In the genomic region with DNA sequence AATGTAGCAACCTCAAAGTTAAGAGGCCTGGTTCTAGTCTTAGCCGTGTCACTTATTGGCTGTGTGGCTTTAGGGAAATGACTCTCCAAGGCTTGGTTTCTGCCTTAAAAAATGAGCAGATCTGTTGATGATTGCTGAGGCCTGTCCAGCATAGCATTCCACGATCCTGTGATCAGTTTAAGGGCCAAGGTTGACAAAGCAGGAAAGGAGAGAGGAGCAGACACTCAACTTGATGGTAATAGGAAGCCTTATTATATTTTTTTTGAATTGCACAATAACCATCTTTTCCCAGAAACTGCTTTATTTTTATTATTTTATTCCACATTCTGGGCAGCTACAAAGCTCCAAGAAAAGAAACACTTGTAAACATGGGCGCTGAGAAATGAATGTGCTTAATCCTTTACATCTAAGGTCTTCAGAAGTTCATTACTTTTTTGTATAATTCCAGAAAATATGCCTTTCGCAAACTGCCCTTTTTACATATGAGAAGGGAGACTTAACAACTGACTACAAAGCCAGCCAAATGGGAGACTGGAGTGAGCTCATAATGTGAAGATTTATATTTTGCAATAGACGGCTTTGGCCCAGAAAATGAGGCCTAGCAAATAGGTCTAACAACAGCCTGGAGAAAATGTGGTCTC, we compare ENCODE assay signal across 12 cellular contexts.
DNase-seq lines count a peak whose midpoint lies in the region; ATAC-seq and TF ChIP-seq lines count a peak whose summit lies in the region.
"Had no signal": no experiment of that assay in that cellular context is flagged by ENCODE, and none has a peak within 500 bp of the region (broad histone marks: within the 10 kb centered on the region; RNA-seq: fewer than 3 reads in every experiment).

No MANE protein-coding gene starts in this region.

- ATAC-seq in naive thymus-derived CD8-positive, alpha-beta T cell: no peak
- ATAC-seq: effector memory CD8-positive, alpha-beta T cell had no signal

- H3K9me3 Mint-ChIP-seq in HFFc6: no peaks in the 10 kb centered on the region
- no peaks in the 10 kb centered on the region for H3K9me3 Mint-ChIP-seq in naive thymus-derived CD8-positive, alpha-beta T cell
- H3K9me3 Mint-ChIP-seq in activated naive CD4-positive, alpha-beta T cell treated with anti-CD3 and anti-CD28 coated beads, Interleukin-2, amount 10 ng/mL, durations not matched to agents 7 days and 5 days: no peaks in the 10 kb centered on the region
- H3K9me3 Mint-ChIP-seq: effector memory CD8-positive, alpha-beta T cell had no signal

- no peaks in the 10 kb centered on the region for H3K27me3 Mint-ChIP-seq in HFFc6 (ENCODE audit: insufficient read depth)
- H3K27me3 Mint-ChIP-seq in naive thymus-derived CD8-positive, alpha-beta T cell: peaks cover 0 to 7% (median 0%) of the 10 kb centered on the region in 5 donors
- no peaks in the 10 kb centered on the region for H3K27me3 Mint-ChIP-seq in activated naive CD4-positive, alpha-beta T cell treated with anti-CD3 and anti-CD28 coated beads, Interleukin-2, amount 10 ng/mL, durations not matched to agents 7 days and 5 days
- H3K27me3 Mint-ChIP-seq: effector memory CD8-positive, alpha-beta T cell had no signal

- H3K27ac ChIP-seq in neutrophil: peak overlapping the region; percentile 49
- peak overlapping the region; percentile 80 to 86 for H3K27ac ChIP-seq in tibial artery

- no peak overlapping the region for H3K4me3 Mint-ChIP-seq in HFFc6
- no peak overlapping the region for H3K4me3 Mint-ChIP-seq in naive thymus-derived CD8-positive, alpha-beta T cell
- H3K4me3 Mint-ChIP-seq in activated naive CD4-positive, alpha-beta T cell treated with anti-CD3 and anti-CD28 coated beads, Interleukin-2, amount 10 ng/mL, durations not matched to agents 7 days and 5 days: no peak overlapping the region
- H3K4me3 Mint-ChIP-seq: effector memory CD8-positive, alpha-beta T cell had no signal

- H3K27me3 ChIP-seq in neutrophil (no peaks in the 10 kb centered on the region), tibial artery (no peaks in the 10 kb centered on the region)

- POLR2A ChIA-PET in naive thymus-derived CD8-positive, alpha-beta T cell (lab: Charles Lee): no interaction called here

- H3K27ac Mint-ChIP-seq in HFFc6: peak overlapping the region; percentile 42; the same call in 1 of the 2 replicates
- H3K27ac Mint-ChIP-seq in naive thymus-derived CD8-positive, alpha-beta T cell: no peak overlapping the region
- no peak overlapping the region for H3K27ac Mint-ChIP-seq in activated naive CD4-positive, alpha-beta T cell treated with anti-CD3 and anti-CD28 coated beads, Interleukin-2, amount 10 ng/mL, durations not matched to agents 7 days and 5 days
- H3K27ac Mint-ChIP-seq: effector memory CD8-positive, alpha-beta T cell had no signal

- H3K36me3 ChIP-seq in neutrophil: peaks cover 85% of the 10 kb centered on the region
- H3K36me3 ChIP-seq in tibial artery: no peaks in the 10 kb centered on the region

- H3K4me1 ChIP-seq in neutrophil (ENCODE audit: control insufficient read depth in 1 of 2, insufficient read depth in 1 of 2, low read depth in 1 of 2, low read length in 1 of 2) (no peaks in the 10 kb centered on the region), tibial artery (peaks cover 7 to 37% (median 27%) of the 10 kb centered on the region in 4 donors)

- no peaks in the 10 kb centered on the region for H3K36me3 Mint-ChIP-seq in HFFc6 (ENCODE audit: low read depth)
- no peaks in the 10 kb centered on the region for H3K36me3 Mint-ChIP-seq in naive thymus-derived CD8-positive, alpha-beta T cell
- no peaks in the 10 kb centered on the region for H3K36me3 Mint-ChIP-seq in activated naive CD4-positive, alpha-beta T cell treated with anti-CD3 and anti-CD28 coated beads, Interleukin-2, amount 10 ng/mL, durations not matched to agents 7 days and 5 days

- no peaks in the 10 kb centered on the region for H3K9me3 ChIP-seq in neutrophil
- H3K9me3 ChIP-seq in tibial artery: no peaks in the 10 kb centered on the region

- H3K4me1 Mint-ChIP-seq in HFFc6 (ENCODE audit: low read depth): peaks cover 22% of the 10 kb centered on the region; the same call in 1 of the 2 replicates
- peaks cover 0 to 2% (median 0%) of the 10 kb centered on the region in 4 donors for H3K4me1 Mint-ChIP-seq in naive thymus-derived CD8-positive, alpha-beta T cell
- H3K4me1 Mint-ChIP-seq in activated naive CD4-positive, alpha-beta T cell treated with anti-CD3 and anti-CD28 coated beads, Interleukin-2, amount 10 ng/mL, durations not matched to agents 7 days and 5 days: no peaks in the 10 kb centered on the region

- TF ChIP-seq CTCF in HFFc6 (IDR thresholded peaks at IDR 0.05) (no peak), fibroblast of the aortic adventitia (IDR thresholded peaks at IDR 0.05; ENCODE audit: insufficient read depth, low read length) (no peak), neutrophil (IDR thresholded peaks at IDR 0.05) (no peak), tibial artery (IDR thresholded peaks at IDR 0.05) (no peak)

- CTCF ChIA-PET in activated naive CD4-positive, alpha-beta T cell treated with anti-CD3 and anti-CD28 coated beads, Interleukin-2, amount 10 ng/mL, durations not matched to agents 7 days and 5 days (lab: Charles Lee): no interaction called here

- DNase-seq in HFFc6 (no peak), fibroblast of the aortic adventitia (ENCODE audit: low read depth) (peak; percentile 99), tibial artery (peak; percentile 75 to 76), epidermal melanocyte (ENCODE audit: insufficient read length, low spot score) (no peak), GM19238 (ENCODE audit: insufficient read length, low spot score) (no peak)
- no peak for DNase-seq in naive thymus-derived CD8-positive, alpha-beta T cell
- DNase-seq in activated naive CD4-positive, alpha-beta T cell treated with anti-CD3 and anti-CD28 coated beads, Interleukin-2, amount 10 ng/mL, durations not matched to agents 7 days and 5 days: no peak
- DNase-seq: effector memory CD8-positive, alpha-beta T cell; NCI-H1092; NCI-H524; SHP77 had no signal

- H3K4me3 ChIP-seq in fibroblast of the aortic adventitia (ENCODE audit: low read depth, low read length) (no peak overlapping the region), neutrophil (ENCODE audit: low read depth in 1 of 2, low read length in 1 of 2) (no peak overlapping the region), tibial artery (no peak overlapping the region)

- intact Hi-C loops in tibial artery (cut with DNase I; ENCODE audit: low total_unique reads): no loop called here

Comparison
In these comparisons a context has a peak if more than half of its experiments do, and no peak if none do; other contexts are left out.
1. DNase-seq: peak in fibroblast of the aortic adventitia (single experiment) and tibial artery (2 of 2); none in HFFc6 (single experiment), naive thymus-derived CD8-positive, alpha-beta T cell (0 of 10), epidermal melanocyte (single experiment), activated naive CD4-positive, alpha-beta T cell treated with anti-CD3 and anti-CD28 coated beads, Interleukin-2, amount 10 ng/mL, durations not matched to agents 7 days and 5 days (single experiment) and GM19238 (single experiment).